In the genomic region with DNA sequence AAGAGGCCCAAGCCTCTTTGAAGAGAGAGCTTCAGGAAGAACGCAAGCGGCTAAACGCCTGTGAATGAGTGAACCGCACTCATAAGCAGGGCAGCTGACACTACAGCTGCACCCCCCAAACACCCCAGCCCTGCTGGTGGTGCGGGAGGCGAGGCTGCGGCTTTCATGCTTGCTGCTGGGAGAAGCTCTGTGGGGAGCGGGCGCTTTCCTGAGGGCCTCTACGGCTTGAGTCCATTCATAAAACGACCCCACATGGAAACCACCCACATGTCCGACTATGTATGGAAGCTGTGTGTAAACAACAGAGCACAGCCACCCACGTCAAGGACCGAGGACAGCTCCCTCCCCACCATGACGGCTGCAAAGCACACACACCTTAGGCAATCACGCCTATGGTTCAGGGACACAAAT, we compare ENCODE assay signal across 18 cellular contexts. TPM values are rescaled to one million over a fixed set of nuclear protein-coding genes. Genes with fewer than 3 reads are reported as not detected.
DNase-seq lines count a peak whose midpoint lies in the region; FAIRE-seq and TF ChIP-seq lines count a peak whose summit lies in the region.
"Had no signal": no experiment of that assay in that cellular context is flagged by ENCODE, and none has a peak within 500 bp of the region (broad histone marks: within the 10 kb centered on the region; RNA-seq: fewer than 3 reads in every experiment).

No MANE protein-coding gene starts in this region.

- TF ChIP-seq CTCF in HFFc6 (IDR thresholded peaks at IDR 0.05) = no peak
- TF ChIP-seq CTCF in astrocyte (IDR thresholded peaks at IDR 0.05; ENCODE audit: insufficient read depth, low read depth, low read length) = no peak
- no peak for TF ChIP-seq CTCF in nephron (IDR thresholded peaks at IDR 0.05; ENCODE audit: unreplicated experiment in 3 of 3)

- no peak for DNase-seq in CD4-positive, alpha-beta memory T cell
- DNase-seq in HFFc6 (no peak), astrocyte (ENCODE audit: low read depth) (no peak), posterior vena cava (ENCODE audit: low spot score) (no peak), HUDEP-2 (lab: John Stamatoyannopoulos, UW; ENCODE audit: unreplicated experiment in 76 of 76) (no peak), erythroblast (lab: John Stamatoyannopoulos, UW) (no peak), RKO (ENCODE audit: low spot score) (no peak)
- DNase-seq: C1 segment of cervical spinal cord, colonic mucosa, islet precursor cell, Karpas-422, NCI-H1436 treated with DMSO at 0.1 percent for 48 hours, NCI-H446 treated with DMSO at 0.1 percent for 48 hours, spleen had no signal

- no peaks in the 10 kb centered on the region for H3K9me3 Mint-ChIP-seq in CD4-positive, alpha-beta memory T cell
- H3K9me3 Mint-ChIP-seq in HFFc6 (no peaks in the 10 kb centered on the region), astrocyte (ENCODE audit: unreplicated experiment) (no peaks in the 10 kb centered on the region), nephron (no peaks in the 10 kb centered on the region)
- H3K9me3 Mint-ChIP-seq: mesothelial cell of epicardium had no signal

- H2AFZ ChIP-seq in astrocyte (ENCODE audit: low read depth, low read length) = no peak overlapping the region

- H3K4me3 Mint-ChIP-seq in CD4-positive, alpha-beta memory T cell = peak overlapping the region in 4 of 8 donors; percentile 23 to 71 (median 56)
- H3K4me3 Mint-ChIP-seq in HFFc6 (no peak overlapping the region), astrocyte (ENCODE audit: unreplicated experiment) (no peak overlapping the region), nephron (peak overlapping the region; percentile 78 to 86 (median 83))
- H3K4me3 Mint-ChIP-seq: mesothelial cell of epicardium had no signal

- H3K4me1 ChIP-seq in CD4-positive, alpha-beta memory T cell (ENCODE audit: insufficient read depth, low read length) = peaks cover 62% of the 10 kb centered on the region
- peaks cover 12% of the 10 kb centered on the region for H3K4me1 ChIP-seq in astrocyte (ENCODE audit: insufficient read depth, low read length)

- H3K27me3 ChIP-seq in CD4-positive, alpha-beta memory T cell (ENCODE audit: insufficient read depth, low read length) = no peaks in the 10 kb centered on the region
- no peaks in the 10 kb centered on the region for H3K27me3 ChIP-seq in astrocyte (ENCODE audit: insufficient read depth, low read length)
- H3K27me3 ChIP-seq: adrenal gland, colonic mucosa, spleen had no signal

- no peaks in the 10 kb centered on the region for H3K9me3 ChIP-seq in CD4-positive, alpha-beta memory T cell (ENCODE audit: control insufficient read depth in 1 of 2, low read length in 2 of 2)
- no peaks in the 10 kb centered on the region for H3K9me3 ChIP-seq in astrocyte (ENCODE audit: insufficient read depth, low read depth, low read length)
- H3K9me3 ChIP-seq: adrenal gland, colonic mucosa, spleen had no signal

- H3K36me3 Mint-ChIP-seq in CD4-positive, alpha-beta memory T cell = peaks cover 0 to 20% of the 10 kb centered on the region in 2 donors
- H3K36me3 Mint-ChIP-seq in HFFc6 (ENCODE audit: low read depth) (peaks cover 20% of the 10 kb centered on the region), astrocyte (ENCODE audit: low read depth, unreplicated experiment) (peaks cover 4% of the 10 kb centered on the region), nephron (ENCODE audit: low read depth) (peaks cover 7% of the 10 kb centered on the region)

- TF ChIP-seq POLR2A in erythroblast (IDR thresholded peaks at IDR 0.05; ENCODE audit: low read length) = no peak

- no peak overlapping the region for H3K27ac ChIP-seq in CD4-positive, alpha-beta memory T cell (ENCODE audit: low read depth, low read length)
- no peak overlapping the region for H3K27ac ChIP-seq in astrocyte (ENCODE audit: low read depth, low read length)
- H3K27ac ChIP-seq: colonic mucosa, spleen had no signal

- H3K27me3 Mint-ChIP-seq in CD4-positive, alpha-beta memory T cell = no peaks in the 10 kb centered on the region
- H3K27me3 Mint-ChIP-seq in HFFc6 (ENCODE audit: insufficient read depth) (no peaks in the 10 kb centered on the region), astrocyte (ENCODE audit: low read depth, unreplicated experiment) (no peaks in the 10 kb centered on the region), nephron (ENCODE audit: low read depth) (peaks cover 3% of the 10 kb centered on the region)

- POLR2A ChIA-PET in CD4-positive, alpha-beta memory T cell (lab: Charles Lee; ENCODE audit: partially characterized antibody) = interaction anchor here (1.0 kb wide), 2 partner anchors 60 to 93 kb away, joined by 3 to 5 read pairs; no protein-coding TSS in a partner anchor

- peak overlapping the region in 5 of 7 donors; percentile 1 to 90 (median 27) for H3K27ac Mint-ChIP-seq in CD4-positive, alpha-beta memory T cell
- 0 out of 2 replicates have a peak overlapping the region, but pooled peaks have one; percentile 25 for H3K27ac Mint-ChIP-seq in HFFc6
- no peak overlapping the region for H3K27ac Mint-ChIP-seq in astrocyte (ENCODE audit: unreplicated experiment)
- H3K27ac Mint-ChIP-seq in nephron = peak overlapping the region; percentile 16 to 42 (median 36)
- H3K27ac Mint-ChIP-seq: mesothelial cell of epicardium had no signal

- intact Hi-C loops in CD4-positive, alpha-beta memory T cell (cut with micrococcal nuclease) = no loop called here
- intact Hi-C loops in posterior vena cava (cut with DNase I) = no loop called here

- H3K4me2 ChIP-seq in astrocyte (ENCODE audit: low read length) = peak overlapping the region; percentile 10

- H3K9ac ChIP-seq in astrocyte (ENCODE audit: low read length) = no peak overlapping the region

- no peak overlapping the region for H3K4me3 ChIP-seq in CD4-positive, alpha-beta memory T cell (ENCODE audit: low read length in 2 of 2)
- H3K4me3 ChIP-seq in astrocyte (ENCODE audit: insufficient read depth, low read depth, low read length) = no peak overlapping the region
- H3K4me3 ChIP-seq: adrenal gland, colonic mucosa, spleen had no signal

- FAIRE-seq in astrocyte (lab: Jason Lieb, UNC) = no peak

- H3K4me1 Mint-ChIP-seq in CD4-positive, alpha-beta memory T cell = peaks cover 23 to 64% (median 38%) of the 10 kb centered on the region in 4 donors
- H3K4me1 Mint-ChIP-seq in HFFc6 (ENCODE audit: low read depth) (peaks cover 25% of the 10 kb centered on the region), astrocyte (ENCODE audit: low read depth, unreplicated experiment) (peaks cover 20% of the 10 kb centered on the region), nephron (peaks cover 28% of the 10 kb centered on the region)

- CTCF ChIA-PET in CD4-positive, alpha-beta memory T cell (lab: Charles Lee; ENCODE audit: partially characterized antibody) = interaction anchor here (1.2 kb wide), 1 partner anchor 10 kb away, joined by 4 read pairs; no protein-coding TSS in a partner anchor

- peaks cover 4% of the 10 kb centered on the region for H3K36me3 ChIP-seq in CD4-positive, alpha-beta memory T cell (ENCODE audit: insufficient read depth, low read length)
- H3K36me3 ChIP-seq in astrocyte (ENCODE audit: insufficient read depth, low read length) = peaks cover 2% of the 10 kb centered on the region
- H3K36me3 ChIP-seq: adrenal gland, colonic mucosa had no signal

- peaks cover 96% of the 10 kb centered on the region for H4K20me1 ChIP-seq in astrocyte (ENCODE audit: insufficient read depth, low read length)

- peaks cover 98% of the 10 kb centered on the region for H3K79me2 ChIP-seq in astrocyte (ENCODE audit: insufficient read depth, low read length)

RNA-seq across cellular contexts. Expression of gene AP3D1, which starts 5.5 kb away (rescaled TPM):
- total RNA-seq in CD4-positive, alpha-beta memory T cell = 10 to 100 TPM; 80.6 to 87.2 TPM
- polyA plus RNA-seq in CD4-positive, alpha-beta memory T cell = 10 to 100 TPM in 1 of 2 donors, 1 to 10 TPM in 1; 6.7 to 58.9 TPM
- total RNA-seq in HFFc6 (2021; fragmentation: NEBNext Ultra II Directional; extraction: Animal tissue kit (Norgen Biotek cat#: 25700)) = 100 to 1,000 TPM; 139 to 169 (median 151) TPM
- total RNA-seq in astrocyte (162 and 167 TPM in 2 replicates), posterior vena cava (10 to 100 TPM; 73.9 to 93.3 TPM)

RNA-seq across cellular contexts. Expression of gene DOT1L, which starts 17.9 kb away (rescaled TPM):
- total RNA-seq in CD4-positive, alpha-beta memory T cell = 10 to 100 TPM; 29.6 to 29.9 TPM
- polyA plus RNA-seq in CD4-positive, alpha-beta memory T cell = under 1 TPM; 0.03 to 0.94 TPM
- 10 to 100 TPM; 18.5 to 22.9 (median 21.3) TPM for total RNA-seq in HFFc6 (2021; fragmentation: NEBNext Ultra II Directional; extraction: Animal tissue kit (Norgen Biotek cat#: 25700))
- total RNA-seq in astrocyte (21.7 and 25.6 TPM in 2 replicates), posterior vena cava (10 to 100 TPM; 14.7 to 23.3 TPM)

RNA-seq across cellular contexts. Expression of gene IZUMO4, which starts 49.1 kb away (rescaled TPM):
- 10 to 100 TPM; 18.6 to 22.1 TPM for total RNA-seq in CD4-positive, alpha-beta memory T cell
- 1 to 10 TPM in 1 of 2 donors, under 1 TPM in 1; 0.84 to 1.2 TPM for polyA plus RNA-seq in CD4-positive, alpha-beta memory T cell
- 1 to 10 TPM in 5 of 6 experiments, under 1 TPM in 1; 0.68 to 1.9 (median 1.5) TPM for total RNA-seq in HFFc6 (2021; fragmentation: NEBNext Ultra II Directional; extraction: Animal tissue kit (Norgen Biotek cat#: 25700))
- 5.6 and 5.8 TPM in 2 replicates for total RNA-seq in astrocyte
- 1 to 10 TPM in 1 of 2 donors, under 1 TPM in 1; 0.90 to 2.4 TPM for total RNA-seq in posterior vena cava
- total RNA-seq: Daoy had no signal

RNA-seq across cellular contexts. Expression of gene MOB3A, which starts 49.7 kb away (rescaled TPM):
- total RNA-seq in CD4-positive, alpha-beta memory T cell = 100 to 1,000 TPM; 130 to 135 TPM
- polyA plus RNA-seq in CD4-positive, alpha-beta memory T cell = 100 to 1,000 TPM in 1 of 2 donors, 10 to 100 TPM in 1; 29.6 to 114 TPM
- 10 to 100 TPM; 47.1 to 52.6 (median 51.2) TPM for total RNA-seq in HFFc6 (2021; fragmentation: NEBNext Ultra II Directional; extraction: Animal tissue kit (Norgen Biotek cat#: 25700))
- total RNA-seq in astrocyte (45.3 and 47.2 TPM in 2 replicates), posterior vena cava (10 to 100 TPM; 55.8 to 57.1 TPM)

Comparison
In these comparisons a context has a peak if more than half of its experiments do, and no peak if none do; other contexts are left out.
1. H3K4me3 Mint-ChIP-seq: peak in nephron (3 of 3); none in HFFc6 (single experiment) and astrocyte (single experiment).